Comparison of ENCODE assay signal across 15 cellular contexts in genomic region chr22:26139320-26139719, GRCh38. TPM values are rescaled to one million over a fixed set of nuclear protein-coding genes. Genes with fewer than 3 reads are reported as not detected.
DNase-seq lines count a peak whose midpoint lies in the region; ATAC-seq and TF ChIP-seq lines count a peak whose summit lies in the region.
"Had no signal": no experiment of that assay in that cellular context is flagged by ENCODE, and none has a peak within 500 bp of the region (broad histone marks: within the 10 kb centered on the region; RNA-seq: fewer than 3 reads in every experiment).

No MANE protein-coding gene starts in this region.

- peaks cover 6% of the 10 kb centered on the region for H3K27me3 Mint-ChIP-seq in activated CD4-positive, alpha-beta T cell treated with anti-CD3 and anti-CD28 coated beads, Interleukin-2, amount 10 ng/mL, durations not matched to agents 24 days and 14 days

- H3K36me3 Mint-ChIP-seq in activated CD4-positive, alpha-beta T cell treated with anti-CD3 and anti-CD28 coated beads, Interleukin-2, amount 10 ng/mL, durations not matched to agents 24 days and 14 days (ENCODE audit: low read depth), result no peaks in the 10 kb centered on the region

- no peaks in the 10 kb centered on the region for H3K4me1 Mint-ChIP-seq in activated CD4-positive, alpha-beta T cell treated with anti-CD3 and anti-CD28 coated beads, Interleukin-2, amount 10 ng/mL, durations not matched to agents 24 days and 14 days
- H3K4me1 Mint-ChIP-seq: activated B cell treated with CpG ODN at 0.5 μM for 24 hours, B cell had no signal

- no peak overlapping the region for H3K4me3 Mint-ChIP-seq in activated CD4-positive, alpha-beta T cell treated with anti-CD3 and anti-CD28 coated beads, Interleukin-2, amount 10 ng/mL, durations not matched to agents 24 days and 14 days
- H3K4me3 Mint-ChIP-seq: activated B cell treated with CpG ODN at 0.5 μM for 24 hours; B cell; effector memory CD8-positive, alpha-beta T cell had no signal

- DNase-seq in COR-L47 (lab: John Stamatoyannopoulos, UW) (peak; percentile 59), NCI-H1092 treated with DMSO at 0.1 percent for 48 hours (lab: John Stamatoyannopoulos, UW) (peak; percentile 91), amygdala (lab: John Stamatoyannopoulos, UW) (peak in 42 of 56 donors; percentile 1 to 65 (median 25)), mucosa of gallbladder (ENCODE audit: low spot score) (peak; percentile 40), foreskin keratinocyte (no peak), NCI-H526 (lab: John Stamatoyannopoulos, UW) (no peak), H7 (no peak)
- no peak for DNase-seq in activated CD4-positive, alpha-beta T cell treated with anti-CD3 and anti-CD28 coated beads, Interleukin-2, amount 10 ng/mL, durations not matched to agents 24 days and 14 days
- DNase-seq: activated B cell treated with CpG ODN at 0.5 μM for 24 hours; activated naive CD4-positive, alpha-beta T cell; brain microvascular endothelial cell; effector memory CD8-positive, alpha-beta T cell; KBM-7 had no signal

- intact Hi-C loops in activated CD4-positive, alpha-beta T cell treated with anti-CD3 and anti-CD28 coated beads, Interleukin-2, amount 10 ng/mL, durations not matched to agents 24 days and 14 days (cut with micrococcal nuclease), result no loop called here

- H3K4me1 ChIP-seq in foreskin keratinocyte, result no peaks in the 10 kb centered on the region

- TF ChIP-seq CTCF in foreskin keratinocyte (conservative IDR thresholded peaks at IDR 0.05), result no peak

- H3K4me3 ChIP-seq in H7 (ENCODE audit: insufficient read depth, low read depth, low read length), result no peak overlapping the region

- H3K27ac ChIP-seq in foreskin keratinocyte, result no peak overlapping the region
- H3K27ac ChIP-seq: brain microvascular endothelial cell had no signal

- H3K9me3 Mint-ChIP-seq in activated CD4-positive, alpha-beta T cell treated with anti-CD3 and anti-CD28 coated beads, Interleukin-2, amount 10 ng/mL, durations not matched to agents 24 days and 14 days, result no peaks in the 10 kb centered on the region
- H3K9me3 Mint-ChIP-seq: activated B cell treated with CpG ODN at 0.5 μM for 24 hours; effector memory CD8-positive, alpha-beta T cell had no signal

- H3K36me3 ChIP-seq in H7 (replicated peaks; ENCODE audit: control insufficient read depth, insufficient read depth, low read length), result no peaks in the 10 kb centered on the region
- H3K36me3 ChIP-seq: brain microvascular endothelial cell had no signal

- H3K27me3 ChIP-seq in foreskin keratinocyte, result no peaks in the 10 kb centered on the region
- no peaks in the 10 kb centered on the region; the same call in 1 of the 2 replicates for H3K27me3 ChIP-seq in H7 (ENCODE audit: control insufficient read depth, insufficient read depth, low read length)
- H3K27me3 ChIP-seq: brain microvascular endothelial cell had no signal

- no peak for ATAC-seq in foreskin keratinocyte
- ATAC-seq: effector memory CD8-positive, alpha-beta T cell had no signal

- no peak overlapping the region for H3K27ac Mint-ChIP-seq in activated CD4-positive, alpha-beta T cell treated with anti-CD3 and anti-CD28 coated beads, Interleukin-2, amount 10 ng/mL, durations not matched to agents 24 days and 14 days
- H3K27ac Mint-ChIP-seq: activated B cell treated with CpG ODN at 0.5 μM for 24 hours; B cell; effector memory CD8-positive, alpha-beta T cell had no signal

RNA-seq across cellular contexts. Expression of gene SEZ6L, which starts 29.9 kb away (rescaled TPM):
- total RNA-seq in mucosa of gallbladder (0.89 TPM), foreskin keratinocyte (not detected in 2 replicates)
- not detected in 2 replicates for polyA plus RNA-seq in foreskin keratinocyte
- 0.83 and 1.1 TPM in 2 replicates for total RNA-seq in H7 (2014; rRNA removed; shearing (Covaris generic))
- not detected in 2 replicates for total RNA-seq in activated CD4-positive, alpha-beta T cell treated with anti-CD3 and anti-CD28 coated beads, Interleukin-2, amount 10 ng/mL, durations not matched to agents 24 days and 14 days
- total RNA-seq: activated B cell treated with CpG ODN at 0.5 μM for 24 hours, B cell, mesenteric fat pad had no signal

Comparison
In these comparisons a context has a peak if more than half of its experiments do, and no peak if none do; other contexts are left out.
1. DNase-seq: peak in COR-L47 (single experiment), NCI-H1092 treated with DMSO at 0.1 percent for 48 hours (single experiment), amygdala (42 of 56) and mucosa of gallbladder (single experiment); none in foreskin keratinocyte (0 of 2), NCI-H526 (0 of 2), H7 (single experiment) and activated CD4-positive, alpha-beta T cell treated with anti-CD3 and anti-CD28 coated beads, Interleukin-2, amount 10 ng/mL, durations not matched to agents 24 days and 14 days (single experiment).